In genomic region chr5:88269222-88269771, GRCh38 we compare ENCODE assay signal across 8 cellular contexts. TPM values are rescaled to one million over a fixed set of nuclear protein-coding genes. Genes with fewer than 3 reads are reported as not detected.
DNase-seq lines count a peak whose midpoint lies in the region; ATAC-seq, FAIRE-seq and TF ChIP-seq lines count a peak whose summit lies in the region.

No MANE protein-coding gene starts in this region.

- H3K4me3 ChIP-seq in OCI-LY1 (ENCODE audit: low read depth, low read length, poor library complexity, severe bottlenecking) (peak overlapping the region; percentile 86), iPS-20b (ENCODE audit: low read length) (peak overlapping the region; percentile 99), small intestine (ENCODE audit: low read depth in 1 of 2, low read length in 2 of 2) (peak overlapping the region; percentile 78)

- peak overlapping the region; percentile 61 for H3K4me2 ChIP-seq in OCI-LY1 (ENCODE audit: low read length)

- TF ChIP-seq CTCF in OCI-LY1 (IDR thresholded peaks at IDR 0.05; ENCODE audit: low read length) (no peak), GM13977 (IDR thresholded peaks at IDR 0.05; ENCODE audit: extremely low read depth, insufficient read depth, missing control alignments) (no peak)

- no peaks in the 10 kb centered on the region for H3K27me3 ChIP-seq in OCI-LY1 (ENCODE audit: insufficient read depth, low read length)
- no peaks in the 10 kb centered on the region for H3K27me3 ChIP-seq in iPS-20b (ENCODE audit: insufficient read depth, low read length)
- H3K27me3 ChIP-seq in small intestine (ENCODE audit: control insufficient read depth in 2 of 2, insufficient read depth in 2 of 2, low read length in 2 of 2), result no peaks in the 10 kb centered on the region

- in situ Hi-C loops in GM13977 (cut with MboI; ENCODE audit: low pct_unique_long_range_greater_than_20kb, low sequenced_read_pairs, unreplicated experiment), result no loop called here

- 0 out of 2 replicates have a peak, but pooled peaks cover 3% of the 10 kb centered on the region for H4K20me1 ChIP-seq in OCI-LY1 (ENCODE audit: insufficient read depth, low read length)

- H3K27ac ChIP-seq in OCI-LY1 (ENCODE audit: low read depth, low read length, poor library complexity, severe bottlenecking) (peak overlapping the region; percentile 72), iPS-20b (ENCODE audit: low read length) (no peak overlapping the region), small intestine (ENCODE audit: low read depth in 1 of 2, low read length in 1 of 2) (peak overlapping the region; percentile 81 to 83)

- H3F3A ChIP-seq in OCI-LY1 (ENCODE audit: insufficient read depth, low read length), result no peaks in the 10 kb centered on the region

- no peaks in the 10 kb centered on the region for H3K9me2 ChIP-seq in OCI-LY1 (ENCODE audit: low read depth, low read length)

- peaks cover 64% of the 10 kb centered on the region for H3K36me3 ChIP-seq in OCI-LY1 (ENCODE audit: insufficient read depth, low read length)
- H3K36me3 ChIP-seq in iPS-20b (ENCODE audit: insufficient read depth, low read depth, low read length), result peaks cover 46% of the 10 kb centered on the region
- H3K36me3 ChIP-seq in small intestine (ENCODE audit: control insufficient read depth in 2 of 2, insufficient read depth in 2 of 2, low read length in 2 of 2), result peaks cover 0 to 7% of the 10 kb centered on the region in 2 donors

- DNase-seq in AG20443 (ENCODE audit: low spot score) (peak; percentile 10), GM18507 (ENCODE audit: extremely low spot score, insufficient read length, low read depth) (no peak), astrocyte of the hippocampus (ENCODE audit: low read depth, low spot score) (peak; percentile 46), small intestine (peak; percentile 57), GM13977 (ENCODE audit: low spot score) (no peak)

- WGBS in small intestine, 3 donors, result 1 to 7% (median 6%) methylated on average over 15 to 16 of the region's 16 CpGs

- H3K4me1 ChIP-seq in OCI-LY1 (ENCODE audit: insufficient read depth, low read length, severe bottlenecking) (peaks cover 45% of the 10 kb centered on the region), iPS-20b (ENCODE audit: insufficient read depth, low read length) (peaks cover 13% of the 10 kb centered on the region; the same call in 1 of the 2 replicates), small intestine (ENCODE audit: control insufficient read depth in 2 of 2, insufficient read depth in 1 of 2, low read depth in 1 of 2, low read length in 1 of 2) (peaks cover 0 to 10% of the 10 kb centered on the region in 2 donors)

- peak overlapping the region; percentile 90 for H3K9ac ChIP-seq in OCI-LY1 (ENCODE audit: low read length)
- H3K9ac ChIP-seq in iPS-20b (ENCODE audit: low read depth, low read length), result peak overlapping the region; percentile 86; the same call in 1 of the 2 replicates

- FAIRE-seq in GM18507 (lab: Jason Lieb, UNC) (peak; percentile 59), small intestine (lab: Jason Lieb, UNC) (no peak)

- no peak overlapping the region for H2AFZ ChIP-seq in OCI-LY1 (ENCODE audit: low read length)

- peaks cover 64% of the 10 kb centered on the region for H3K79me2 ChIP-seq in OCI-LY1 (ENCODE audit: insufficient read depth, low read length)

- ATAC-seq in HG02973 (IDR thresholded peaks at IDR 0.05; ENCODE audit: unreplicated experiment), result peak; percentile 8

- H3K9me3 ChIP-seq in OCI-LY1 (ENCODE audit: low read length) (no peaks in the 10 kb centered on the region; the same call in 1 of the 2 replicates), iPS-20b (ENCODE audit: insufficient read depth, low read depth, low read length) (peaks cover 15% of the 10 kb centered on the region), small intestine (ENCODE audit: control insufficient read depth, low read depth) (no peaks in the 10 kb centered on the region)

RNA-seq across cellular contexts. Expression of gene TMEM161B, which starts 0.7 kb away (rescaled TPM):
- 10 to 100 TPM in 2 of 3 donors, 1 to 10 TPM in 1; 6.3 to 11.1 (median 10.5) TPM for polyA plus RNA-seq in small intestine

Comparison
In these comparisons a context has a peak if more than half of its experiments do, and no peak if none do; other contexts are left out.
1. DNase-seq: peak in AG20443 (single experiment), astrocyte of the hippocampus (single experiment) and small intestine (single experiment); none in GM18507 (single experiment) and GM13977 (single experiment).
2. Peak in every context shown above with its lines, with median percentiles within 50 percentile points of each other: H3K4me3 ChIP-seq.